In the genomic region with DNA sequence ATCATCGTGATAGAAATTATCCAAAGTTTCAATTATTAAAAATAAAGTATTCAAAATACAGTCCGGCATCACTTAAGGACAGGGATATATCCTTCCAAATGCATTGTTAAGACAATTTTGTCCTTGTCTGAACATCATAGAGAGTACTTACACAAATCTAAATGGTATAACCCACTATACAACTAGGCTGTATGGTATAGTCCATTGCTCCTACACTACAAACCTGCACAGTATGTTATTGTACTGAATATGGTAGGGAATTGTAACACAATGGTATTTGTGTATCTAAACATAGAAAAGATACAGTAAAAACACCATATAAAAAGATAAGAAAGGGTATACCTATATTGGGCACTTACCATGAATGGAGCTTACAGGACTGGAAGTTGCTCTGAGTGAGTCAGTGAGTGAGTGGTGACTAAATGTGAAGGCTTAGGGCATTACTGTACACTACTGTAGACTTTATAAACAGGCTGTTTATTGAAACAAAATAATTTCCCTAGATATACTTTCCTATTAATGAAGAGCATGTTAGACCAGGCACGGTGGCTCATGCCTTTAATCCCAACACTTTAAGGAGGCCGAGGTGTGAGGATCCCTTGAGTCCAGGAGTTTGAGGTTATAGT, we compare ENCODE assay signal across 30 cellular contexts. TPM values are rescaled to one million over a fixed set of nuclear protein-coding genes. Genes with fewer than 3 reads are reported as not detected.
DNase-seq lines count a peak whose midpoint lies in the region; ATAC-seq, FAIRE-seq and TF ChIP-seq lines count a peak whose summit lies in the region.
"Had no signal": no experiment of that assay in that cellular context is flagged by ENCODE, and none has a peak within 500 bp of the region (broad histone marks: within the 10 kb centered on the region; RNA-seq: fewer than 3 reads in every experiment).

No MANE protein-coding gene starts in this region.

- H3K4me3 ChIP-seq in mammary epithelial cell (replicated peaks in 1 of 3; ENCODE audit: insufficient read depth in 1 of 3, low read depth in 2 of 3, low read length in 3 of 3) (no peak overlapping the region), fibroblast of mammary gland (ENCODE audit: control insufficient read depth, low read depth, low read length) (no peak overlapping the region)
- H3K4me3 ChIP-seq: HAP-1, left lung, ovary had no signal

- no peak overlapping the region for H3K4me3 Mint-ChIP-seq in MCF 10A (ENCODE audit: unreplicated experiment)
- H3K4me3 Mint-ChIP-seq: activated CD8-positive, alpha-beta memory T cell treated with anti-CD3 and anti-CD28 coated beads, Interleukin-2, amount 10 ng/mL, durations not matched to agents 7 days and 5 days; activated T-cell treated with anti-CD3 and anti-CD28 coated beads, Interleukin-2, amount 50 U/mL, for 4 hours; stimulated activated naive B cell treated with anti-CD40 and anti-IgM and Interleukin-4, amounts not matched to agents 10 μg/mL and 1 μg/mL and 100 μg/mL, for 72 hours had no signal

- dilution Hi-C loops in mammary epithelial cell (cut with HindIII; ENCODE audit: low sequenced_read_pairs) = no loop called here

- ATAC-seq in HG02938 (IDR thresholded peaks at IDR 0.05; ENCODE audit: unreplicated experiment) (no peak), HG03439 (IDR thresholded peaks at IDR 0.05; ENCODE audit: unreplicated experiment) (no peak)
- ATAC-seq: activated CD8-positive, alpha-beta memory T cell treated with anti-CD3 and anti-CD28 coated beads, Interleukin-2, amount 10 ng/mL, durations not matched to agents 7 days and 5 days; activated T-cell treated with anti-CD3 and anti-CD28 coated beads, Interleukin-2, amount 50 U/mL, for 4 hours; left lung; stimulated activated naive B cell treated with anti-CD40 and anti-IgM and Interleukin-4, amounts not matched to agents 10 μg/mL and 1 μg/mL and 100 μg/mL, for 72 hours had no signal

- H2AFZ ChIP-seq in mammary epithelial cell (ENCODE audit: low read depth, low read length) = no peak overlapping the region

- CTCF ChIA-PET in mammary epithelial cell (lab: Charles Lee; ENCODE audit: low non-redundant PET) (no interaction called here), MCF 10A (lab: Yijun Ruan, JAX) (interaction anchor here (1.5 kb wide), 1 partner anchor 47 kb away, joined by 3 read pairs; no protein-coding TSS in a partner anchor), HEK293T (lab: Yijun Ruan, JAX) (no interaction called here)

- no peaks in the 10 kb centered on the region for H3K36me3 ChIP-seq in mammary epithelial cell (ENCODE audit: insufficient read depth, low read length)
- H3K36me3 ChIP-seq: HAP-1, left lung, ovary had no signal

- H3K27ac Mint-ChIP-seq in MCF 10A (ENCODE audit: low read depth, unreplicated experiment) = no peak overlapping the region
- H3K27ac Mint-ChIP-seq: activated CD8-positive, alpha-beta memory T cell treated with anti-CD3 and anti-CD28 coated beads, Interleukin-2, amount 10 ng/mL, durations not matched to agents 7 days and 5 days; stimulated activated naive B cell treated with anti-CD40 and anti-IgM and Interleukin-4, amounts not matched to agents 10 μg/mL and 1 μg/mL and 100 μg/mL, for 72 hours had no signal

- no peaks in the 10 kb centered on the region for H4K20me1 ChIP-seq in mammary epithelial cell (ENCODE audit: insufficient read depth, low read length)

- in situ Hi-C loops in mammary epithelial cell (cut with MboI; ENCODE audit: low sequenced_read_pairs in 2 of 2) = no loop called here

- no peak overlapping the region for H3K4me2 ChIP-seq in mammary epithelial cell (ENCODE audit: insufficient read depth, low read depth, low read length)

- FAIRE-seq in H54 (lab: Jason Lieb, UNC) = no peak
- FAIRE-seq: GM19239, small intestine had no signal

- peaks cover 15% of the 10 kb centered on the region for H3K4me1 ChIP-seq in mammary epithelial cell (ENCODE audit: insufficient read depth, low read length)

- H3K27me3 ChIP-seq in mammary epithelial cell (ENCODE audit: insufficient read depth, low read length) = no peaks in the 10 kb centered on the region
- H3K27me3 ChIP-seq: ovary had no signal

- TF ChIP-seq POLR2A in H54 (IDR thresholded peaks at IDR 0.05; ENCODE audit: low read depth, low read length) = no peak

- 94% methylated on average over 4 of the region's 4 CpGs for WGBS in mammary epithelial cell (ENCODE audit: low coverage, missing lambda C conversion rate)

- no peaks in the 10 kb centered on the region for H3K9me3 Mint-ChIP-seq in MCF 10A (ENCODE audit: unreplicated experiment)
- H3K9me3 Mint-ChIP-seq: activated T-cell treated with anti-CD3 and anti-CD28 coated beads, Interleukin-2, amount 50 U/mL, for 4 hours had no signal

- H3K9ac ChIP-seq in mammary epithelial cell (ENCODE audit: insufficient read depth, low read length) = no peak overlapping the region

- intact Hi-C loops in mammary epithelial cell (cut with micrococcal nuclease) = no loop called here
- intact Hi-C loops in MCF 10A (cut with micrococcal nuclease) = no loop called here

- no peaks in the 10 kb centered on the region for H3K79me2 ChIP-seq in mammary epithelial cell (ENCODE audit: insufficient read depth, low read length)

- H3K27me3 Mint-ChIP-seq in MCF 10A (ENCODE audit: insufficient read depth, unreplicated experiment) = no peaks in the 10 kb centered on the region

- DNase-seq in mammary epithelial cell (peak; percentile 59), MCF 10A (ENCODE audit: unreplicated experiment) (no peak), amniotic epithelial cell (ENCODE audit: low read depth) (peak; percentile 34), fibroblast of mammary gland (ENCODE audit: low read depth) (peak; percentile 41), H54 (ENCODE audit: insufficient read length, low spot score) (no peak), HEK293T (ENCODE audit: extremely low spot score) (no peak)
- DNase-seq: activated CD4-positive, CD25-positive, alpha-beta regulatory T cell; activated CD8-positive, alpha-beta memory T cell treated with anti-CD3 and anti-CD28 coated beads, Interleukin-2, amount 10 ng/mL, durations not matched to agents 7 days and 5 days; activated T-cell treated with anti-CD3 and anti-CD28 coated beads, Interleukin-2, amount 50 U/mL, for 4 hours; dermis blood vessel endothelial cell; DMS79; hypothalamus; left lung; mesenchymal stem cell; NCI-H1092 treated with DMSO at 0.1 percent for 48 hours; NCI-H187; NCI-H2171; NCI-H510A; ovary; retina; small intestine; stimulated activated naive B cell treated with anti-CD40 and anti-IgM and Interleukin-4, amounts not matched to agents 10 μg/mL and 1 μg/mL and 100 μg/mL, for 72 hours; substantia nigra; trophoblast cell had no signal

- H3K9me3 ChIP-seq in mammary epithelial cell (replicated peaks; ENCODE audit: insufficient read depth, low read length) = no peaks in the 10 kb centered on the region
- H3K9me3 ChIP-seq: HAP-1, left lung, ovary had no signal

- no TSS peak for BruUV-seq in mammary epithelial cell (replicated peaks; lab: Mats Ljungman, UMichigan)
- BruUV-seq in MCF 10A (replicated peaks; lab: Mats Ljungman, UMichigan) = no TSS peak

- H3K36me3 Mint-ChIP-seq in MCF 10A (ENCODE audit: insufficient read depth, unreplicated experiment) = peaks cover 5% of the 10 kb centered on the region
- H3K36me3 Mint-ChIP-seq: stimulated activated naive B cell treated with anti-CD40 and anti-IgM and Interleukin-4, amounts not matched to agents 10 μg/mL and 1 μg/mL and 100 μg/mL, for 72 hours had no signal

- TF ChIP-seq CTCF in mammary epithelial cell (conservative IDR thresholded peaks at IDR 0.05 in 1 of 2, IDR thresholded peaks at IDR 0.05 in 1 of 2; ENCODE audit: extremely low read depth in 1 of 2, insufficient read depth in 1 of 2, low read depth in 1 of 2, low read length in 2 of 2) = no peak
- no peak for TF ChIP-seq CTCF in MCF 10A (IDR thresholded peaks at IDR 0.05; ENCODE audit: unreplicated experiment)
- TF ChIP-seq CTCF in fibroblast of mammary gland (conservative IDR thresholded peaks at IDR 0.05; ENCODE audit: control insufficient read depth, insufficient read depth, low read depth, low read length) = no peak

- peaks cover 14% of the 10 kb centered on the region for H3K4me1 Mint-ChIP-seq in MCF 10A (ENCODE audit: insufficient read depth, unreplicated experiment)

- POLR2A ChIA-PET in MCF 10A (lab: Yijun Ruan, JAX) = interaction anchor here (1.1 to 1.6 kb wide), 3 partner anchors 7 to 45 kb away, joined by 3 read pairs; partner anchors contain the start of gene PTPN13
- POLR2A ChIA-PET in HEK293T (lab: Yijun Ruan, JAX) = no interaction called here

- no peak overlapping the region for H3K27ac ChIP-seq in mammary epithelial cell (ENCODE audit: insufficient read depth, low read depth, low read length)
- H3K27ac ChIP-seq: 22Rv1, left lung, ovary, RWPE1 had no signal

TF ChIP-seq in HEK293T, 16 proteins besides CTCF, POLR2A, EP300 and RAD21:
- TF ChIP-seq SUZ12 (IDR thresholded peaks at IDR 0.05) (no peak), NFRKB (IDR thresholded peaks at IDR 0.05) (no peak)

RNA-seq across cellular contexts. Expression of gene PTPN13, which starts 44.8 kb away (rescaled TPM):
- total RNA-seq in mammary epithelial cell (10 to 100 TPM; 60.3 to 60.6 TPM), MCF 10A (2022) (23.0 and 28.3 TPM in 2 replicates)
- polyA plus RNA-seq in mammary epithelial cell = 15.6 TPM
- 109 TPM for polyA minus RNA-seq in mammary epithelial cell

Comparison
In these comparisons a context has a peak if more than half of its experiments do, and no peak if none do; other contexts are left out.
1. DNase-seq: peak in mammary epithelial cell (single experiment), amniotic epithelial cell (single experiment) and fibroblast of mammary gland (single experiment); none in MCF 10A (single experiment), H54 (single experiment) and HEK293T (single experiment).